In genomic region chr2:60796573-60797509, GRCh38 we compare ENCODE assay signal across 8 cellular contexts.
DNase-seq lines count a peak whose midpoint lies in the region; ATAC-seq lines count a peak whose summit lies in the region.

No MANE protein-coding gene starts in this region.

- ATAC-seq in effector memory CD8-positive, alpha-beta T cell (replicated peaks) = peak; percentile 61
- ATAC-seq in stimulated activated naive CD8-positive, alpha-beta T cell treated with anti-CD3 and anti-CD28 coated beads, Interleukin-15, amount 100 ng/mL, for 72 hours = peak; percentile 62
- ATAC-seq in HG02884 (IDR thresholded peaks at IDR 0.05; ENCODE audit: unreplicated experiment) (no peak), GM18517 (IDR thresholded peaks at IDR 0.05; ENCODE audit: unreplicated experiment) (no peak)

- no peaks in the 10 kb centered on the region for H3K9me3 Mint-ChIP-seq in activated T-cell treated with anti-CD3 and anti-CD28 coated beads, Interleukin-2, amount 50 U/mL, for 24 hours
- H3K9me3 Mint-ChIP-seq in effector memory CD8-positive, alpha-beta T cell = no peaks in the 10 kb centered on the region
- no peaks in the 10 kb centered on the region for H3K9me3 Mint-ChIP-seq in stimulated activated naive CD8-positive, alpha-beta T cell treated with anti-CD3 and anti-CD28 coated beads, Interleukin-15, amount 100 ng/mL, for 72 hours

- H3K27ac Mint-ChIP-seq in activated T-cell treated with anti-CD3 and anti-CD28 coated beads, Interleukin-2, amount 50 U/mL, for 24 hours = peak overlapping the region; percentile 63
- peak overlapping the region; percentile 65 to 71 for H3K27ac Mint-ChIP-seq in effector memory CD8-positive, alpha-beta T cell
- peak overlapping the region; percentile 25 to 54 for H3K27ac Mint-ChIP-seq in stimulated activated naive CD8-positive, alpha-beta T cell treated with anti-CD3 and anti-CD28 coated beads, Interleukin-15, amount 100 ng/mL, for 72 hours

- peaks cover 17% of the 10 kb centered on the region for H3K4me1 Mint-ChIP-seq in activated T-cell treated with anti-CD3 and anti-CD28 coated beads, Interleukin-2, amount 50 U/mL, for 24 hours (ENCODE audit: low read depth)
- H3K4me1 Mint-ChIP-seq in effector memory CD8-positive, alpha-beta T cell (ENCODE audit: low read depth in 2 of 2) = peaks cover 9 to 27% of the 10 kb centered on the region in 2 donors
- peaks cover 20% of the 10 kb centered on the region for H3K4me1 Mint-ChIP-seq in stimulated activated naive CD8-positive, alpha-beta T cell treated with anti-CD3 and anti-CD28 coated beads, Interleukin-15, amount 100 ng/mL, for 72 hours

- no peak for DNase-seq in activated T-cell treated with anti-CD3 and anti-CD28 coated beads, Interleukin-2, amount 50 U/mL, for 24 hours
- no peak for DNase-seq in activated T-cell treated with anti-CD3 and anti-CD28 coated beads, Interleukin-2, amount 50 U/mL, for 48 hours
- DNase-seq in NAMALWA (ENCODE audit: low spot score) = peak; percentile 38
- DNase-seq in effector memory CD8-positive, alpha-beta T cell = no peak
- DNase-seq in stimulated activated naive CD8-positive, alpha-beta T cell treated with anti-CD3 and anti-CD28 coated beads, Interleukin-15, amount 100 ng/mL, for 72 hours = no peak
- DNase-seq in cerebellar cortex (ENCODE audit: low spot score) = no peak

- H3K27me3 Mint-ChIP-seq in activated T-cell treated with anti-CD3 and anti-CD28 coated beads, Interleukin-2, amount 50 U/mL, for 24 hours = no peaks in the 10 kb centered on the region
- no peaks in the 10 kb centered on the region for H3K27me3 Mint-ChIP-seq in effector memory CD8-positive, alpha-beta T cell
- no peaks in the 10 kb centered on the region for H3K27me3 Mint-ChIP-seq in stimulated activated naive CD8-positive, alpha-beta T cell treated with anti-CD3 and anti-CD28 coated beads, Interleukin-15, amount 100 ng/mL, for 72 hours

- no peak overlapping the region for H3K4me3 Mint-ChIP-seq in activated T-cell treated with anti-CD3 and anti-CD28 coated beads, Interleukin-2, amount 50 U/mL, for 24 hours
- H3K4me3 Mint-ChIP-seq in effector memory CD8-positive, alpha-beta T cell = peak overlapping the region; percentile 1 to 42
- H3K4me3 Mint-ChIP-seq in stimulated activated naive CD8-positive, alpha-beta T cell treated with anti-CD3 and anti-CD28 coated beads, Interleukin-15, amount 100 ng/mL, for 72 hours = peak overlapping the region; percentile 16 to 38

- H3K36me3 Mint-ChIP-seq in activated T-cell treated with anti-CD3 and anti-CD28 coated beads, Interleukin-2, amount 50 U/mL, for 24 hours (ENCODE audit: low read depth) = peaks cover 87% of the 10 kb centered on the region
- H3K36me3 Mint-ChIP-seq in effector memory CD8-positive, alpha-beta T cell (ENCODE audit: insufficient read depth) = peaks cover 63% of the 10 kb centered on the region

Comparison
In these comparisons a context has a peak if more than half of its experiments do, and no peak if none do; other contexts are left out.
1. ATAC-seq: peak in effector memory CD8-positive, alpha-beta T cell (single experiment) and stimulated activated naive CD8-positive, alpha-beta T cell treated with anti-CD3 and anti-CD28 coated beads, Interleukin-15, amount 100 ng/mL, for 72 hours (single experiment); none in HG02884 (single experiment) and GM18517 (single experiment).
2. Peak in every context shown above with its lines, with median percentiles within 50 percentile points of each other: H3K27ac Mint-ChIP-seq.